ENCODE assay signal across 11 cellular contexts in genomic region chr17:78715000-78715771, GRCh38.
A peak's percentile ranks its signal among the peaks of the same experiment; 100 is the strongest.
DNase-seq lines count a peak whose midpoint lies in the region; ATAC-seq and TF ChIP-seq lines count a peak whose summit lies in the region.
"Had no signal": no experiment of that assay in that cellular context is flagged by ENCODE, and none has a peak within 500 bp of the region (broad histone marks: within the 10 kb centered on the region; RNA-seq: fewer than 3 reads in every experiment).

No MANE protein-coding gene starts in this region.

- H3K4me3 ChIP-seq in GM12865 (ENCODE audit: low read depth, low read length): peak overlapping the region; percentile 67
- H3K4me3 ChIP-seq: ovary had no signal

- ATAC-seq in naive B cell (ENCODE audit: low read depth in 2 of 2): no peak

- intact Hi-C loops in activated T-helper 2 cell treated with anti-CD3 and anti-CD28 coated beads, Interferon-gamma antibody, Interleukin-2, Interleukin-4, amounts not matched to agents 10 μg/mL and 5 μg/mL and 100 μg/mL, durations not matched to agents 14 hours and 24 hours and 36 hours (cut with micrococcal nuclease): loop anchor here (2.0 kb wide), 1 partner anchor 22 kb away; no protein-coding TSS in a partner anchor

- peaks cover 10% of the 10 kb centered on the region for H3K36me3 Mint-ChIP-seq in activated T-helper 2 cell treated with anti-CD3 and anti-CD28 coated beads, Interferon-gamma antibody, Interleukin-2, Interleukin-4, amounts not matched to agents 10 μg/mL and 5 μg/mL and 100 μg/mL, durations not matched to agents 14 hours and 24 hours and 36 hours (ENCODE audit: low read depth)
- peaks cover 0 to 6% of the 10 kb centered on the region in 2 donors for H3K36me3 Mint-ChIP-seq in naive B cell

- DNase-seq in AG08395 (ENCODE audit: low spot score) (peak; percentile 30), GM12865 (ENCODE audit: low read depth) (peak; percentile 56), naive B cell (no peak), MV-4-11 (lab: John Stamatoyannopoulos, UW) (no peak), NCI-H1417 (lab: John Stamatoyannopoulos, UW) (no peak), UCSD-AML1 (lab: John Stamatoyannopoulos, UW; ENCODE audit: unreplicated experiment) (no peak)
- DNase-seq in activated T-helper 2 cell treated with anti-CD3 and anti-CD28 coated beads, Interferon-gamma antibody, Interleukin-2, Interleukin-4, amounts not matched to agents 10 μg/mL and 5 μg/mL and 100 μg/mL, durations not matched to agents 14 hours and 24 hours and 36 hours (ENCODE audit: low spot score): no peak
- DNase-seq in activated effector memory CD4-positive, alpha-beta T cell treated with Interleukin-2 at 50 U/mL for 16 hours: no peak
- DNase-seq: activated effector memory CD4-positive, alpha-beta T cell treated with anti-CD3 and anti-CD28 coated beads, Interleukin-2, amount 50 U/mL, for 16 hours; NCI-H2227 treated with DMSO at 0.1 percent for 48 hours; ovary had no signal

- peak overlapping the region; percentile 65 for H3K27ac Mint-ChIP-seq in activated T-helper 2 cell treated with anti-CD3 and anti-CD28 coated beads, Interferon-gamma antibody, Interleukin-2, Interleukin-4, amounts not matched to agents 10 μg/mL and 5 μg/mL and 100 μg/mL, durations not matched to agents 14 hours and 24 hours and 36 hours
- peak overlapping the region; percentile 82 to 98 (median 94) for H3K27ac Mint-ChIP-seq in naive B cell

- peaks cover 74% of the 10 kb centered on the region for H3K4me1 Mint-ChIP-seq in activated T-helper 2 cell treated with anti-CD3 and anti-CD28 coated beads, Interferon-gamma antibody, Interleukin-2, Interleukin-4, amounts not matched to agents 10 μg/mL and 5 μg/mL and 100 μg/mL, durations not matched to agents 14 hours and 24 hours and 36 hours (ENCODE audit: low read depth)
- peaks cover 72 to 90% (median 77%) of the 10 kb centered on the region in 3 donors for H3K4me1 Mint-ChIP-seq in naive B cell

- H3K27me3 Mint-ChIP-seq in activated T-helper 2 cell treated with anti-CD3 and anti-CD28 coated beads, Interferon-gamma antibody, Interleukin-2, Interleukin-4, amounts not matched to agents 10 μg/mL and 5 μg/mL and 100 μg/mL, durations not matched to agents 14 hours and 24 hours and 36 hours (ENCODE audit: low read depth): no peaks in the 10 kb centered on the region
- no peaks in the 10 kb centered on the region for H3K27me3 Mint-ChIP-seq in naive B cell

- no peak for TF ChIP-seq CTCF in GM12865 (IDR thresholded peaks at IDR 0.05; ENCODE audit: insufficient read depth, low read depth, low read length, missing control alignments)

- H3K4me3 Mint-ChIP-seq in activated T-helper 2 cell treated with anti-CD3 and anti-CD28 coated beads, Interferon-gamma antibody, Interleukin-2, Interleukin-4, amounts not matched to agents 10 μg/mL and 5 μg/mL and 100 μg/mL, durations not matched to agents 14 hours and 24 hours and 36 hours (ENCODE audit: low read depth): peak overlapping the region; percentile 61
- peak overlapping the region; percentile 58 to 91 (median 78) for H3K4me3 Mint-ChIP-seq in naive B cell

- no peaks in the 10 kb centered on the region for H3K9me3 Mint-ChIP-seq in activated T-helper 2 cell treated with anti-CD3 and anti-CD28 coated beads, Interferon-gamma antibody, Interleukin-2, Interleukin-4, amounts not matched to agents 10 μg/mL and 5 μg/mL and 100 μg/mL, durations not matched to agents 14 hours and 24 hours and 36 hours
- H3K9me3 Mint-ChIP-seq in naive B cell: no peaks in the 10 kb centered on the region

Comparison
In these comparisons a context has a peak if more than half of its experiments do, and no peak if none do; other contexts are left out.
1. DNase-seq: peak in AG08395 (single experiment) and GM12865 (single experiment); none in activated T-helper 2 cell treated with anti-CD3 and anti-CD28 coated beads, Interferon-gamma antibody, Interleukin-2, Interleukin-4, amounts not matched to agents 10 μg/mL and 5 μg/mL and 100 μg/mL, durations not matched to agents 14 hours and 24 hours and 36 hours (single experiment), naive B cell (single experiment), activated effector memory CD4-positive, alpha-beta T cell treated with Interleukin-2 at 50 U/mL for 16 hours (single experiment), MV-4-11 (single experiment), NCI-H1417 (0 of 3) and UCSD-AML1 (single experiment).